8 cellular contexts compared by ENCODE assay signal in the genomic region with DNA sequence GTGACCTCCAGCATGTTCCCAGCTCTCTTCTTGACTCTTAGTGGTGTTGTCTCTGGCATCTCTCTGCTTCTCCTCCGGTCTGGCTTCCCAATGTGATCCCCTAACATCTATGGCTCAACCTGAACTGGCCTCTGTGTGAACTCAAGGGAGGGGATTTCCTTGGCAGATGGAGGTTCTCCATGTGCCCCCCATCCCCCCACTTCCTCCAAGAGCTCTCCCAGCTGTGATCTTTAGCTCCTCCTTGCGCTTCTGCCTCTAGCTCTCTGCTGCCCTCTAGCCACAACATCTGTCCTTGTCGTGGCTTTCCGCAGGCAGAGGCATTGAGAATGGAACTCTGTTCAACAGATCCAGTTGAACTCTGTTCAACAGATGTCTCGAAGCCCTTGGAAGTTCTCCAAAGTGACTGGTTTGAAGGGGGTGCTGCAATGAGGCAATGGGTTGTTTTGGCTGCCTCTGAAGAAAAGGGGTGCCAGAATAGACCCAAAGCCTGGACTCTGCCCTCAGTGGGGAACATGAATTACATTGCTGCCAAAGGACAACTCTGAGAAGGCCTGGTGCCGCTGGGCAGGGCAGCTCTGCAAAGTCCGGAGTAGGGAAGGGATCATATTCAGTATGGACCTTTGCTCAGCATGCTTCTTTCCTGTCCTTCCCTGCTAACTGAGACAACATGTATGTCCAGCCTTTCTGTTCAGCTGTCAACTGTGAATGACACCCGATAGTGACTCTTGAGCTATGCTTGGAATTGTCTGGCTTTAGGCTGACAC.
DNase-seq lines count a peak whose midpoint lies in the region; ATAC-seq and TF ChIP-seq lines count a peak whose summit lies in the region.

No MANE protein-coding gene starts in this region.

- DNase-seq in NCI-H446 treated with DMSO at 0.1 percent for 48 hours (lab: John Stamatoyannopoulos, UW) (peak; percentile 48), lower leg skin (ENCODE audit: low spot score in 2 of 2) (peak; percentile 81 to 93)
- DNase-seq in activated CD4-positive, alpha-beta T cell treated with anti-CD3 and anti-CD28 coated beads for 24 hours (ENCODE audit: low read depth in 2 of 2) = peak; percentile 51 to 53
- DNase-seq in stimulated activated CD8-positive, alpha-beta memory T cell treated with anti-CD3 and anti-CD28 coated beads, Interleukin-15, amount 100 ng/mL, for 24 hours (ENCODE audit: low read depth) = peak; percentile 11

- no peak for TF ChIP-seq POLR2A in GM18505 (IDR thresholded peaks at IDR 0.05; ENCODE audit: borderline replicate concordance, extremely low read depth, insufficient read depth, insufficient read length)
- TF ChIP-seq POLR2A in lower leg skin (IDR thresholded peaks at IDR 0.05) = no peak

- peaks cover 4% of the 10 kb centered on the region for H3K27me3 Mint-ChIP-seq in dendritic cell treated with granulocyte-macrophage colony-stimulating factor and Interleukin-4, amounts not matched to agents 40 ng/mL and 50 ng/mL, for 4 days

- no peaks in the 10 kb centered on the region for H3K79me2 ChIP-seq in ACC112 (ENCODE audit: control insufficient read depth, insufficient read depth, low read length, unreplicated experiment)

- 29 to 32% methylated on average over 8 of the region's 8 CpGs for WGBS in lower leg skin, 2 donors

- H3K4me1 ChIP-seq in ACC112 (ENCODE audit: control insufficient read depth, insufficient read depth, low read length, unreplicated experiment) = peaks cover 13% of the 10 kb centered on the region

- no peaks in the 10 kb centered on the region for H3K36me3 ChIP-seq in ACC112 (ENCODE audit: insufficient read depth, low read length)

- H3K4me3 Mint-ChIP-seq in dendritic cell treated with granulocyte-macrophage colony-stimulating factor and Interleukin-4, amounts not matched to agents 40 ng/mL and 50 ng/mL, for 4 days = no peak overlapping the region

- ATAC-seq in GM18505 (IDR thresholded peaks at IDR 0.05; ENCODE audit: unreplicated experiment) (peak; percentile 66), HG03159 (IDR thresholded peaks at IDR 0.05; ENCODE audit: unreplicated experiment) (peak; percentile 72)

- H3K27me3 ChIP-seq in ACC112 (ENCODE audit: insufficient read depth, low read length) = no peaks in the 10 kb centered on the region

- intact Hi-C loops in dendritic cell treated with granulocyte-macrophage colony-stimulating factor and Interleukin-4, amounts not matched to agents 40 ng/mL and 50 ng/mL, for 4 days (cut with micrococcal nuclease) = loop anchor here (1.0 to 5.0 kb wide), 2 partner anchors 39 to 58 kb away; no protein-coding TSS in a partner anchor
- intact Hi-C loops in lower leg skin (cut with DNase I; ENCODE audit: low total_unique reads) = no loop called here

- no peaks in the 10 kb centered on the region for H3K36me3 Mint-ChIP-seq in dendritic cell treated with granulocyte-macrophage colony-stimulating factor and Interleukin-4, amounts not matched to agents 40 ng/mL and 50 ng/mL, for 4 days (ENCODE audit: low read depth)

- H3K4me3 ChIP-seq in ACC112 (ENCODE audit: low read depth, low read length) = no peak overlapping the region
- H3K4me3 ChIP-seq in lower leg skin (ENCODE audit: low read depth, poor library complexity, severe bottlenecking) = no peak overlapping the region

- H3K27ac ChIP-seq in ACC112 (ENCODE audit: low read depth, low read length) = peak overlapping the region; percentile 68

- peak overlapping the region; percentile 68 for H2AFZ ChIP-seq in ACC112 (ENCODE audit: low read length, unreplicated experiment)

- H3K9me3 Mint-ChIP-seq in dendritic cell treated with granulocyte-macrophage colony-stimulating factor and Interleukin-4, amounts not matched to agents 40 ng/mL and 50 ng/mL, for 4 days = peaks cover 8% of the 10 kb centered on the region

- no peak for TF ChIP-seq CTCF in lower leg skin (IDR thresholded peaks at IDR 0.05)

- H3K27ac Mint-ChIP-seq in dendritic cell treated with granulocyte-macrophage colony-stimulating factor and Interleukin-4, amounts not matched to agents 40 ng/mL and 50 ng/mL, for 4 days = peak overlapping the region; percentile 24

- H3K4me1 Mint-ChIP-seq in dendritic cell treated with granulocyte-macrophage colony-stimulating factor and Interleukin-4, amounts not matched to agents 40 ng/mL and 50 ng/mL, for 4 days (ENCODE audit: low read depth) = peaks cover 15% of the 10 kb centered on the region

Comparison
In these comparisons a context has a peak if more than half of its experiments do, and no peak if none do; other contexts are left out.
1. DNase-seq: peak in every context shown above with its lines; median percentile 87 in lower leg skin; 52 in activated CD4-positive, alpha-beta T cell treated with anti-CD3 and anti-CD28 coated beads for 24 hours; 48 in NCI-H446 treated with DMSO at 0.1 percent for 48 hours; 11 in stimulated activated CD8-positive, alpha-beta memory T cell treated with anti-CD3 and anti-CD28 coated beads, Interleukin-15, amount 100 ng/mL, for 24 hours.